1 cellular context compared by ENCODE assay signal in the genomic region with DNA sequence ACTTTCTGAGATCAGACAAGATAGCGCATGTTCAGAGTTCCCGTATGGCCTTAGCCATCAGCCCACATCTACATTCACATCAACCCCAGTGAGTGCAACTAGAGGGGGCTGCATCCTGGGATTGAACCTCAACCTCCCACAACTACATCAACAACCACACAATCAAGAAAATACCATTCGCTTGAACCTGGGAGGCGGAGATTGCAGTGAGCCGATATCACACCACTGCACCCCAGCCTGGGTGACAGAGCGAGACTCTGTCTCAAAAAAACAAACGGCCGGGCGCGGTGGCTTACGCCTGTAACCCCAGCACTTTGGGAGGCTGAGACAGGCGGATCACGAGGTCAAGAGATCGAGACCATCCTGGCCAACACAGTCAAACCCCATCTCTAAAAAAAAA.
A peak's percentile ranks its signal among the peaks of the same experiment; 100 is the strongest.
TF ChIP-seq lines count a peak whose summit lies in the region.

No MANE protein-coding gene starts in this region.

TF ChIP-seq in K562, 482 proteins besides CTCF, POLR2A, EP300 and RAD21:
- TF ChIP-seq CBFA2T3 (IDR thresholded peaks at IDR 0.05), result 0 out of 2 replicates have a peak, but pooled peaks have one; percentile 27
